In the genomic region with DNA sequence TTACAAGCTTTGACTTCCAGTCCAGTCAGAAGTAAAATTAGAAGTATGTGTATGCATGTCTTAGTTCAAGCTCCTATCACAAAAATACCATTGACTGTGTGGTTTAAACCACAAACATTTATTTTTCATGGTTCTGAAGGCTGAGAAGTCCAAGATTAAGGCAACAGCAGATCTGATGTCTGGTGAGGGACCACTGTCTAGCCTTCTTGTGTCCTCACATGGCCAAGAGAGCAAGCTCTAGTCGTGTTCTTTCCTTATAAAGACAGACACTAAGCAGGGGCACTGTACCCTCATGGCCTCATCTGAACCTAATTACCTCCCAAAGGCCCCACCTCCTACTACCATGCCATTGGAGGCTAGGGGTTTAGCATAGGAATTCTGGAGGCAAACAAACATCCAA, we compare ENCODE assay signal across 19 cellular contexts. TPM values are rescaled to one million over a fixed set of nuclear protein-coding genes. Genes with fewer than 3 reads are reported as not detected.
DNase-seq lines count a peak whose midpoint lies in the region; ATAC-seq, FAIRE-seq and TF ChIP-seq lines count a peak whose summit lies in the region.
"Had no signal": no experiment of that assay in that cellular context is flagged by ENCODE, and none has a peak within 500 bp of the region (broad histone marks: within the 10 kb centered on the region; RNA-seq: fewer than 3 reads in every experiment).

No MANE protein-coding gene starts in this region.

- no peaks in the 10 kb centered on the region for H3K36me3 ChIP-seq in keratinocyte (ENCODE audit: control insufficient read depth in 2 of 2, extremely low read depth in 1 of 2, insufficient read depth in 2 of 2, low read length in 2 of 2)
- H3K36me3 ChIP-seq in lower lobe of right lung, result no peaks in the 10 kb centered on the region
- H3K36me3 ChIP-seq: right atrium auricular region had no signal

- no peak overlapping the region for H3K9ac ChIP-seq in keratinocyte (ENCODE audit: control insufficient read depth, extremely low read depth, insufficient read depth, low read length)

- H3K27ac ChIP-seq in keratinocyte (ENCODE audit: control insufficient read depth, insufficient read depth, low read length) (no peak overlapping the region), lower lobe of right lung (no peak overlapping the region)
- H3K27ac ChIP-seq: coronary artery, right atrium auricular region had no signal

- peak overlapping the region; percentile 71 for H2AFZ ChIP-seq in keratinocyte (ENCODE audit: control insufficient read depth, low read length)

- H3K27ac Mint-ChIP-seq in naive thymus-derived CD8-positive, alpha-beta T cell, result no peak overlapping the region
- H3K27ac Mint-ChIP-seq: memory B cell had no signal

- no peaks in the 10 kb centered on the region for H3K4me1 Mint-ChIP-seq in naive thymus-derived CD8-positive, alpha-beta T cell
- H3K4me1 Mint-ChIP-seq: memory B cell had no signal

- intact Hi-C loops in lower lobe of right lung (cut with DNase I), result no loop called here

- H3K4me2 ChIP-seq in keratinocyte (ENCODE audit: control insufficient read depth, extremely low read depth, insufficient read depth, low read depth, low read length), result no peak overlapping the region

- H3K36me3 Mint-ChIP-seq in naive thymus-derived CD8-positive, alpha-beta T cell, result no peaks in the 10 kb centered on the region
- H3K36me3 Mint-ChIP-seq: memory B cell had no signal

- DNase-seq in AG10803 (ENCODE audit: low read depth) (peak; percentile 54), HT1080 (ENCODE audit: low read depth) (peak; percentile 3), amniotic epithelial cell (ENCODE audit: low read depth) (peak; percentile 74), keratinocyte (ENCODE audit: low read depth, low spot score) (no peak), NCI-H2107 (lab: John Stamatoyannopoulos, UW) (no peak), lower lobe of right lung (no peak)
- DNase-seq in naive thymus-derived CD8-positive, alpha-beta T cell, result no peak
- DNase-seq: activated CD4-positive, alpha-beta T cell treated with anti-CD3 and anti-CD28 coated beads for 1 hour; activated gamma-delta T cell; aorta; KG1; NCI-H1105; T-helper 2 cell had no signal

- no peak overlapping the region for H3K4me3 Mint-ChIP-seq in naive thymus-derived CD8-positive, alpha-beta T cell
- H3K4me3 Mint-ChIP-seq: memory B cell had no signal

- H3K9me1 ChIP-seq in keratinocyte (ENCODE audit: control insufficient read depth, extremely low read depth, insufficient read depth, low read length), result no peaks in the 10 kb centered on the region

- H3K4me3 ChIP-seq in AG10803 (ENCODE audit: low read length), result no peak overlapping the region
- H3K4me3 ChIP-seq in keratinocyte (ENCODE audit: control insufficient read depth in 2 of 3, extremely low read depth in 1 of 3, insufficient read depth in 2 of 3, low read depth in 1 of 3, low read length in 3 of 3), result no peak overlapping the region
- H3K4me3 ChIP-seq in lower lobe of right lung, result no peak overlapping the region
- H3K4me3 ChIP-seq: coronary artery, right atrium auricular region had no signal

- H3K79me2 ChIP-seq in keratinocyte (ENCODE audit: control insufficient read depth, insufficient read depth, low read length), result no peaks in the 10 kb centered on the region

- TF ChIP-seq CTCF in AG10803 (conservative IDR thresholded peaks at IDR 0.05; ENCODE audit: low read length), result no peak
- TF ChIP-seq CTCF in keratinocyte (optimal IDR thresholded peaks at IDR 0.05 in 1 of 3, IDR thresholded peaks at IDR 0.05 in 1 of 3, conservative IDR thresholded peaks at IDR 0.05 in 1 of 3; ENCODE audit: extremely low read depth in 1 of 3, insufficient read depth in 2 of 3, low read length in 3 of 3), result no peak
- TF ChIP-seq CTCF in lower lobe of right lung (IDR thresholded peaks at IDR 0.05), result no peak

- H3K9me3 Mint-ChIP-seq in naive thymus-derived CD8-positive, alpha-beta T cell, result no peaks in the 10 kb centered on the region
- H3K9me3 Mint-ChIP-seq: memory B cell had no signal

- POLR2A ChIA-PET in naive thymus-derived CD8-positive, alpha-beta T cell (lab: Charles Lee), result no interaction called here

- H3K27me3 ChIP-seq in keratinocyte (ENCODE audit: control insufficient read depth, extremely low read depth, insufficient read depth, low read length), result no peaks in the 10 kb centered on the region
- H3K27me3 ChIP-seq in lower lobe of right lung (ENCODE audit: low read depth), result no peaks in the 10 kb centered on the region
- H3K27me3 ChIP-seq: right atrium auricular region had no signal

- no peaks in the 10 kb centered on the region for H3K27me3 Mint-ChIP-seq in naive thymus-derived CD8-positive, alpha-beta T cell
- H3K27me3 Mint-ChIP-seq: memory B cell had no signal

- no peaks in the 10 kb centered on the region for H4K20me1 ChIP-seq in keratinocyte (ENCODE audit: control insufficient read depth, extremely low read depth, insufficient read depth, low read length)

- peak; percentile 13 for FAIRE-seq in keratinocyte (lab: Jason Lieb, UNC)
- FAIRE-seq: GM18507 had no signal

- H3K9me3 ChIP-seq in keratinocyte (ENCODE audit: control insufficient read depth, low read depth, low read length) (no peaks in the 10 kb centered on the region), lower lobe of right lung (no peaks in the 10 kb centered on the region)
- H3K9me3 ChIP-seq: right atrium auricular region had no signal

- H3K4me1 ChIP-seq in keratinocyte (ENCODE audit: control insufficient read depth, extremely low read depth, insufficient read depth, low read length), result peaks cover 24% of the 10 kb centered on the region
- H3K4me1 ChIP-seq in lower lobe of right lung, result no peaks in the 10 kb centered on the region
- H3K4me1 ChIP-seq: right atrium auricular region had no signal

- dilution Hi-C loops in keratinocyte (cut with MboI; ENCODE audit: extremely low pct_ligation_motif_present, low sequenced_read_pairs), result no loop called here

- ATAC-seq in naive thymus-derived CD8-positive, alpha-beta T cell, result no peak
- ATAC-seq in HG02759 (IDR thresholded peaks at IDR 0.05; ENCODE audit: unreplicated experiment) (no peak), lower lobe of right lung (no peak)
- ATAC-seq: Right ventricle myocardium inferior had no signal

RNA-seq across cellular contexts. Expression of gene ARL4A, which starts 41.3 kb away (rescaled TPM):
- 14.8 and 18.2 TPM in 2 replicates for total RNA-seq in HT1080 (2014; rRNA removed; shearing (Covaris generic))
- 14.8 and 15.6 TPM in 2 replicates for polyA plus RNA-seq in HT1080 (2015; cell fraction: cytosol; rRNA removed)
- polyA plus RNA-seq in HT1080 (2015; cell fraction: nucleus; rRNA removed), result 4.6 and 5.9 TPM in 2 replicates
- 9.5 to 17.1 TPM (median 13.6 TPM) in 3 replicates for polyA plus RNA-seq in keratinocyte
- 49.0 TPM for polyA plus RNA-seq in keratinocyte (2011; ENCODE audit: low read depth)
- 11.4 and 20.1 TPM in 2 replicates for polyA plus RNA-seq in keratinocyte (2011; cell fraction: cytosol; rRNA removed)
- polyA plus RNA-seq in keratinocyte (2011; cell fraction: nucleus; rRNA removed), result 10.4 and 12.5 TPM in 2 replicates
- 12.9 and 38.0 TPM in 2 replicates for polyA plus RNA-seq in keratinocyte (2012; ENCODE audit: low replicate concordance)
- 2.9 to 12.4 TPM (median 8.9 TPM) in 3 replicates for polyA minus RNA-seq in keratinocyte
- 5.6 TPM for polyA minus RNA-seq in keratinocyte (2011; cell fraction: cytosol; rRNA and poly(A)+ RNA removed)
- 3.4 and 6.0 TPM in 2 replicates for polyA minus RNA-seq in keratinocyte (2011; cell fraction: nucleus; rRNA and poly(A)+ RNA removed)
- total RNA-seq in naive thymus-derived CD8-positive, alpha-beta T cell, result 1 to 10 TPM; 7.0 to 7.1 TPM
- polyA plus RNA-seq in naive thymus-derived CD8-positive, alpha-beta T cell, result 10 to 100 TPM; 16.9 to 23.7 (median 20.6) TPM
- total RNA-seq in lower lobe of right lung, result 44.8 TPM

Comparison
In these comparisons a context has a peak if more than half of its experiments do, and no peak if none do; other contexts are left out.
1. DNase-seq: peak in AG10803 (single experiment), HT1080 (single experiment) and amniotic epithelial cell (single experiment); none in keratinocyte (single experiment), naive thymus-derived CD8-positive, alpha-beta T cell (0 of 10), NCI-H2107 (single experiment) and lower lobe of right lung (single experiment).